Comparison of ENCODE assay signal across 17 cellular contexts in the genomic region with DNA sequence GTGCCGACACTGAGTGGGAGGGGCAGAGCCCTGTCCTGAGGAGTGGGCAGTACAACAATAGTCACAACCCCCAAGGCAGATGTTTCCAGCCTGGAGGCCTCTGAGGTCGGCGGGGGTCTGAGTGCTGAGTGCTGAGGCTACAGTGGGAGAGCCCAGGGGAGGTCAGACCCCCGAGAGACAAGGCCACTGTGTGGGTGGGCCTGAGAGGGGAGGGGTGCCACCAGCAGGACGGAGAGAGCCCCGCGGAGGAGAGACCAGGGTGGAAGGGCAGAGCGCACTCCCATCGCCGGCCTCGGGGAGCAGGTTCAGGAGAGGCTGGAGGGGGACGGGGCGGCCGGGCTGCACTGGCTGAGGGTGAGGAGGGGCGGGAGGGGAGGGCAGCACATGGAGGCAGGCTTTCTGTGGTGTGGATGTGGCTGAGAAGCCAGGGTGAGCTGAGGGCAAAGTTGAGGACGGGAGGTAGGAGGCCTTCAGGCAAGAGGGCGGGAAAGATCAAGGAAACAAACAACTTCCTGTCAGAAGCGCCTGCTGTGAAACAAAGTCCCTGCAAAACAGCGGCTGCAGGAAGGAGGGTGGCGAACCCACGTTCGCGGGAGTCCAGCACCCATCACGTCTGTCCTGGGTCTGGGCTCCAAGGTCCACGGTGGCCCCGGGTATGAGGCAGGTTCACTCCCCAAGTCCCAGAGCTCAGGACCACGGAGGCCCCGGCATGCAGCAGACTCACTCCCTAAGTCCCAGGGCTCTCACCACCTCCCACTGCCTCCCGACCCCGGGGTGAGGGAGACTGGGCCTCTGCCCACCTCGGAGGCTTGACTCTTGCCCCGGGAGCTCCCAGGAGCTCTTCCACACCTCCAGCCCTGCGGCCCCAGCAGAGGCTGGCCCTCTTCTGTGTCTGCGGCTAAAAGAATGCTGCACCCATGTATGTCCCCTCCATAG.
DNase-seq lines count a peak whose midpoint lies in the region; ATAC-seq, FAIRE-seq and TF ChIP-seq lines count a peak whose summit lies in the region.
"Had no signal": no experiment of that assay in that cellular context is flagged by ENCODE, and none has a peak within 500 bp of the region (broad histone marks: within the 10 kb centered on the region; RNA-seq: fewer than 3 reads in every experiment).

No MANE protein-coding gene starts in this region.

- no peaks in the 10 kb centered on the region for H3K79me1 ChIP-seq in H1 (ENCODE audit: low read depth, low read length)

- H3K4me1 Mint-ChIP-seq in activated CD4-positive, alpha-beta T cell treated with anti-CD3 and anti-CD28 coated beads, Interleukin-2, amount 10 ng/mL, durations not matched to agents 24 days and 14 days: peaks cover 1% of the 10 kb centered on the region

- CTCF ChIA-PET in HEK293 (lab: Yijun Ruan, JAX): interaction anchor here (1.1 kb wide), 1 partner anchor 14 kb away, joined by 4 read pairs; no protein-coding TSS in a partner anchor
- CTCF ChIA-PET in H1 (lab: Charles Lee; ENCODE audit: partially characterized antibody): interaction anchor here (0.9 to 4.1 kb wide), 3 partner anchors 20 to 208 kb away, joined by 3 to 17 read pairs (median 4); no protein-coding TSS in a partner anchor

- no peak overlapping the region for H3K4me2 ChIP-seq in H1 (ENCODE audit: insufficient read depth in 1 of 2, low read depth in 2 of 2, low read length in 2 of 2)
- H3K4me2 ChIP-seq: KMS-11 had no signal

- H3K9me3 ChIP-seq in HEK293 (ENCODE audit: control insufficient read depth, insufficient read depth, low read depth, low read length) (no peaks in the 10 kb centered on the region), H1 (ENCODE audit: insufficient read depth in 2 of 2, low read depth in 1 of 2, low read length in 1 of 2) (no peaks in the 10 kb centered on the region), ovary (no peaks in the 10 kb centered on the region)
- H3K9me3 ChIP-seq: Caco-2, neutrophil had no signal

- H2BK120ac ChIP-seq in H1 (replicated peaks; ENCODE audit: low read depth, low read length): no peak overlapping the region

- H3K27me3 ChIP-seq in H1 (replicated peaks in 1 of 4; ENCODE audit: control insufficient read depth in 3 of 4, extremely low read depth in 1 of 4, insufficient read depth in 3 of 4, low read length in 3 of 4): no peaks in the 10 kb centered on the region
- H3K27me3 ChIP-seq in ovary: no peaks in the 10 kb centered on the region
- no peaks in the 10 kb centered on the region for H3K27me3 ChIP-seq in brain microvascular endothelial cell (replicated peaks)

- no peak overlapping the region for H3K9ac ChIP-seq in H1 (replicated peaks in 1 of 4; ENCODE audit: extremely low read depth in 1 of 4, low read depth in 3 of 4, low read length in 3 of 4)
- H3K9ac ChIP-seq: KMS-11 had no signal

- TF ChIP-seq RAD21 in H1 (IDR thresholded peaks at IDR 0.05 in 1 of 2, conservative IDR thresholded peaks at IDR 0.05 in 1 of 2; ENCODE audit: low read depth in 2 of 2, low read length in 2 of 2): no peak

- no peak overlapping the region for H2AK5ac ChIP-seq in H1 (ENCODE audit: low read depth, low read length)

- H3K36me3 ChIP-seq in HEK293 (ENCODE audit: control insufficient read depth in 2 of 2, insufficient read depth in 1 of 2, low read length in 2 of 2) (no peaks in the 10 kb centered on the region), H1 (ENCODE audit: control insufficient read depth in 2 of 4, insufficient read depth in 4 of 4, low read length in 3 of 4) (no peaks in the 10 kb centered on the region), ovary (no peaks in the 10 kb centered on the region), brain microvascular endothelial cell (replicated peaks) (no peaks in the 10 kb centered on the region)
- H3K36me3 ChIP-seq: neutrophil had no signal

- POLR2A ChIA-PET in HEK293 (lab: Yijun Ruan, JAX) (no interaction called here), H1 (lab: Charles Lee; ENCODE audit: partially characterized antibody) (no interaction called here)

- no peak overlapping the region for H3K23ac ChIP-seq in H1 (ENCODE audit: insufficient read length)

- no peak overlapping the region for H3K27ac Mint-ChIP-seq in activated CD4-positive, alpha-beta T cell treated with anti-CD3 and anti-CD28 coated beads, Interleukin-2, amount 10 ng/mL, durations not matched to agents 24 days and 14 days

- no peaks in the 10 kb centered on the region for H3K36me3 Mint-ChIP-seq in activated CD4-positive, alpha-beta T cell treated with anti-CD3 and anti-CD28 coated beads, Interleukin-2, amount 10 ng/mL, durations not matched to agents 24 days and 14 days (ENCODE audit: low read depth)

- no peaks in the 10 kb centered on the region for H4K20me1 ChIP-seq in H1 (replicated peaks in 1 of 2; ENCODE audit: control insufficient read depth in 1 of 2, insufficient read depth in 2 of 2, low read length in 2 of 2)

- TF ChIP-seq CTCF in HEK293 (tag by site-specific recombination; IDR thresholded peaks at IDR 0.05) (no peak), H1 (IDR thresholded peaks at IDR 0.05; ENCODE audit: control extremely low read depth in 1 of 3, insufficient read depth in 1 of 3, low read depth in 1 of 3, low read length in 3 of 3) (no peak), ovary (IDR thresholded peaks at IDR 0.05) (no peak), brain microvascular endothelial cell (IDR thresholded peaks at IDR 0.05; ENCODE audit: low read depth, low read length, missing control alignments) (no peak)

- in situ Hi-C loops in brain microvascular endothelial cell (cut with HindIII; ENCODE audit: low pct_ligation_motif_present, low sequenced_read_pairs): no loop called here

- H2BK12ac ChIP-seq in H1 (ENCODE audit: low read depth, low read length): peak overlapping the region; percentile 63; the same call in 1 of the 2 replicates

- FAIRE-seq in H1 (lab: Jason Lieb, UNC): no peak

- peak overlapping the region; percentile 7; the same call in 1 of the 2 replicates for H2BK20ac ChIP-seq in H1 (ENCODE audit: low read length)

- H3K4me3 Mint-ChIP-seq in activated CD4-positive, alpha-beta T cell treated with anti-CD3 and anti-CD28 coated beads, Interleukin-2, amount 10 ng/mL, durations not matched to agents 24 days and 14 days: no peak overlapping the region

- H3K27me3 Mint-ChIP-seq in activated CD4-positive, alpha-beta T cell treated with anti-CD3 and anti-CD28 coated beads, Interleukin-2, amount 10 ng/mL, durations not matched to agents 24 days and 14 days: no peaks in the 10 kb centered on the region

- H4K91ac ChIP-seq in H1 (replicated peaks; ENCODE audit: insufficient read length, low read length): peak overlapping the region; percentile 75

- H3K18ac ChIP-seq in H1 (ENCODE audit: extremely low read depth, low read length): peak overlapping the region; percentile 43; the same call in 1 of the 2 replicates

- TF ChIP-seq EP300 in H1 (IDR thresholded peaks at IDR 0.05; ENCODE audit: borderline replicate concordance in 1 of 2, low read depth in 2 of 2, low read length in 2 of 2) (no peak), ovary (IDR thresholded peaks at IDR 0.05) (no peak)

- H3K9me3 Mint-ChIP-seq in activated CD4-positive, alpha-beta T cell treated with anti-CD3 and anti-CD28 coated beads, Interleukin-2, amount 10 ng/mL, durations not matched to agents 24 days and 14 days: no peaks in the 10 kb centered on the region

- no peak overlapping the region for H3K27ac ChIP-seq in HEK293 (ENCODE audit: extremely low read depth, low read depth, low read length)
- no peak overlapping the region for H3K27ac ChIP-seq in H1 (ENCODE audit: low read depth, low read length)
- H3K27ac ChIP-seq in ovary: no peak overlapping the region
- no peak overlapping the region for H3K27ac ChIP-seq in brain microvascular endothelial cell
- H3K27ac ChIP-seq: KMS-11, neutrophil, VCaP had no signal

- peak overlapping the region; percentile 90; the same call in 1 of the 2 replicates for H2AFZ ChIP-seq in H1 (ENCODE audit: low read length)

- 0 out of 2 replicates have a peak overlapping the region, but pooled peaks have one; percentile 71 for H2BK5ac ChIP-seq in H1 (ENCODE audit: low read depth, low read length)

- 0 out of 2 replicates have a peak overlapping the region, but pooled peaks have one; percentile 72 for H2BK15ac ChIP-seq in H1 (ENCODE audit: low read length)

- no peaks in the 10 kb centered on the region for H3K79me2 ChIP-seq in H1 (ENCODE audit: control insufficient read depth in 1 of 2, insufficient read depth in 2 of 2, low read length in 2 of 2)

- no peak for TF ChIP-seq POLR2A in H1 (IDR thresholded peaks at IDR 0.05; ENCODE audit: control extremely low read depth in 1 of 2, low read depth in 2 of 2, low read length in 2 of 2)
- no peak for TF ChIP-seq POLR2A in ovary (IDR thresholded peaks at IDR 0.05)

- 93% methylated on average over 15 of the region's 34 CpGs; no CpG with 5 or more reads in 1 of the 2 experiments for WGBS in H1 (ENCODE audit: extremely low coverage in 1 of 2, insufficient coverage in 1 of 2, insufficient read length in 1 of 2, insufficient replicate concordance in 2 of 2, low coverage in 1 of 2, low lambda C conversion rate in 2 of 2, missing lambda C conversion rate in 1 of 2), 2 experiments
- 5 to 14% (median 6%) methylated on average over 34 of the region's 34 CpGs for WGBS in ovary, 3 donors

- H3K4ac ChIP-seq in H1 (replicated peaks; ENCODE audit: insufficient read length, low read depth, low read length): no peak overlapping the region

- intact Hi-C loops in activated CD4-positive, alpha-beta T cell treated with anti-CD3 and anti-CD28 coated beads, Interleukin-2, amount 10 ng/mL, durations not matched to agents 24 days and 14 days (cut with micrococcal nuclease): no loop called here
- intact Hi-C loops in ovary (cut with DNase I): no loop called here

- H3K56ac ChIP-seq in H1 (replicated peaks; ENCODE audit: insufficient read length, low read depth, low read length): no peak overlapping the region

- no peaks in the 10 kb centered on the region for H3K23me2 ChIP-seq in H1 (ENCODE audit: low read depth, low read length)

- peak; percentile 63 for DNase-seq in activated CD4-positive, alpha-beta T cell treated with anti-CD3 and anti-CD28 coated beads, Interleukin-2, amount 10 ng/mL, durations not matched to agents 24 days and 14 days
- no peak for DNase-seq in activated CD4-positive, alpha-beta T cell treated with anti-CD3 and anti-CD28 coated beads for 1 hour
- DNase-seq in H1 (ENCODE audit: low read depth in 1 of 2, low spot score in 2 of 2) (peak in 1 of 2 experiments; percentile 50), ovary (peak in 4 of 5 donors; percentile 1 to 19 (median 7)), brain microvascular endothelial cell (no peak), SKM-1 treated with dmso at 0.1 percent for 144 hours (lab: John Stamatoyannopoulos, UW; ENCODE audit: unreplicated experiment) (no peak)
- DNase-seq: cerebellar nuclear complex, glutamatergic neuron, NCI-H2029, NCI-H82, SIG-M5 had no signal

- no peaks in the 10 kb centered on the region for H3K4me1 ChIP-seq in HEK293 (ENCODE audit: control insufficient read depth, insufficient read depth, low read length)
- H3K4me1 ChIP-seq in H1 (replicated peaks in 1 of 4; ENCODE audit: control insufficient read depth in 3 of 4, insufficient read depth in 4 of 4, low read length in 3 of 4): peaks cover 0 to 6% (median 3%) of the 10 kb centered on the region in 4 experiments; a peak in 5 of 7 replicates
- H3K4me1 ChIP-seq in ovary (ENCODE audit: insufficient read depth): no peaks in the 10 kb centered on the region
- H3K4me1 ChIP-seq: Caco-2 had no signal

- H4K5ac ChIP-seq in H1 (ENCODE audit: insufficient read length, low read depth, low read length): no peak overlapping the region

- H3K4me3 ChIP-seq in HEK293 (ENCODE audit: low read depth, low read length) (no peak overlapping the region), H1 (ENCODE audit: extremely low read depth in 1 of 4, insufficient read depth in 2 of 4, low read depth in 3 of 4, low read length in 4 of 4) (no peak overlapping the region), ovary (no peak overlapping the region), brain microvascular endothelial cell (ENCODE audit: low read depth, low read length) (no peak overlapping the region)

- ATAC-seq in GM19397 (IDR thresholded peaks at IDR 0.05; ENCODE audit: unreplicated experiment): no peak

- H3K14ac ChIP-seq in H1 (ENCODE audit: insufficient read length): no peak overlapping the region

- H4K8ac ChIP-seq in H1 (ENCODE audit: extremely low read depth, insufficient read depth, low read length): no peak overlapping the region

Comparison
In these comparisons a context has a peak if more than half of its experiments do, and no peak if none do; other contexts are left out.
1. DNase-seq: peak in activated CD4-positive, alpha-beta T cell treated with anti-CD3 and anti-CD28 coated beads, Interleukin-2, amount 10 ng/mL, durations not matched to agents 24 days and 14 days (single experiment) and ovary (4 of 5); none in activated CD4-positive, alpha-beta T cell treated with anti-CD3 and anti-CD28 coated beads for 1 hour (single experiment), brain microvascular endothelial cell (single experiment) and SKM-1 treated with dmso at 0.1 percent for 144 hours (single experiment).